8 cellular contexts compared by ENCODE assay signal in the genomic region with DNA sequence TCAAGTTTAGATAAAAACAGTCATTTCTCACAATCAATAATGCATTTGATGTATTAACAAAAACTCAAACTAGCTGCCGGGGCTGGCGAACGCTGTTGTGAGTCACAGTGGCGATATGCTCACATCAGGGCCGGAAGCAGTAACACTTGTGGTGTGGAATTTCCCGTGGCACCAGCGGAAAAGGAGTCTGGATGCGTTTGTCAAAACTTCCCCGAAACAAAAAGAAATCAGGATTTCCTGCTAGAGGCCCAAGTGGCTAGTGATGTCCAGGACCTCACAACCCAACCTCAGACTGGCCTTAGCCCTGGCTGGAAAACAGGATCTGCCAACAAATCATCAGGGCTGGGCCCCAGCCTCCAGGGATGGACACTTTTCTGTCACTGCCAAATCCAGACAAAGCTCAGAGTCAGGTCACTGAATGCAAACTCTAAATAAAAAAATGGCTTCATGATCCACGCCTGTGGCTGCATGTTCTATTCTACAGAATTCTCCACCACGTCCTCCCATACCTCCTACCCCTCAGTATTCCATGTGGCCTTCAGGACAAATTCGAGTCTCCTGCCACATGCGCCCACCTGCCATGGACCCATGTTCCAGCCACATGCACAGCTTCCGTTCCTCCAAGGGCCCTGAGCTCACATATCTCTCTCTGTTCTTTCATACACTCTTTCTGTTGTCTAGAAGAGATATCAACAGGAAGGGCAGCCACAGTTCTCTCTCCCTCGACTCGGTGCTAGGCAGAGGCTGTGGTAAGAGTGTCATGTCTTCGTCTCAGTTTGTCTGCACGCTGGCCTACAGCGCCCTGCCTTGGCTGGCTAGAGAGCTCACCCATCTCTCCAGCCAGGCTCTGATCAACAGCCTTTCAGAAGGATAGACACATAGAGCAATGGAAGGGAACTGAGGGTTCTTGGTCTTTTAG. TPM values are rescaled to one million over a fixed set of nuclear protein-coding genes. Genes with fewer than 3 reads are reported as not detected.
A peak's percentile ranks its signal among the peaks of the same experiment; 100 is the strongest.
DNase-seq lines count a peak whose midpoint lies in the region; ATAC-seq and FAIRE-seq lines count a peak whose summit lies in the region.

No MANE protein-coding gene starts in this region.

- H3K27me3 Mint-ChIP-seq in activated CD4-positive, alpha-beta T cell treated with anti-CD3 and anti-CD28 coated beads, Interleukin-2, amount 10 ng/mL, durations not matched to agents 24 days and 14 days: no peaks in the 10 kb centered on the region
- H3K27me3 Mint-ChIP-seq in dendritic cell treated with granulocyte-macrophage colony-stimulating factor and Interleukin-4, amounts not matched to agents 40 ng/mL and 50 ng/mL, for 4 days: no peaks in the 10 kb centered on the region

- ATAC-seq in HG02623 (IDR thresholded peaks at IDR 0.05; ENCODE audit: unreplicated experiment) (no peak), esophagus mucosa (no peak)

- peak overlapping the region; percentile 100 for H3K27ac Mint-ChIP-seq in activated CD4-positive, alpha-beta T cell treated with anti-CD3 and anti-CD28 coated beads, Interleukin-2, amount 10 ng/mL, durations not matched to agents 24 days and 14 days
- peak overlapping the region; percentile 92 for H3K27ac Mint-ChIP-seq in dendritic cell treated with granulocyte-macrophage colony-stimulating factor and Interleukin-4, amounts not matched to agents 40 ng/mL and 50 ng/mL, for 4 days

- H3K27ac ChIP-seq in skin epidermis: peak overlapping the region; percentile 44 to 93 (median 76)

- no peak overlapping the region for H3K4me3 ChIP-seq in skin epidermis

- DNase-seq in GM19239 (ENCODE audit: insufficient read length, low spot score): no peak
- peak; percentile 94 for DNase-seq in activated CD4-positive, alpha-beta T cell treated with anti-CD3 and anti-CD28 coated beads, Interleukin-2, amount 10 ng/mL, durations not matched to agents 24 days and 14 days
- DNase-seq in NCI-H1930 (lab: John Stamatoyannopoulos, UW): no peak
- DNase-seq in NCI-H1436 treated with DMSO at 0.1 percent for 48 hours (lab: John Stamatoyannopoulos, UW): no peak

- peaks cover 70% of the 10 kb centered on the region for H3K4me1 Mint-ChIP-seq in activated CD4-positive, alpha-beta T cell treated with anti-CD3 and anti-CD28 coated beads, Interleukin-2, amount 10 ng/mL, durations not matched to agents 24 days and 14 days
- H3K4me1 Mint-ChIP-seq in dendritic cell treated with granulocyte-macrophage colony-stimulating factor and Interleukin-4, amounts not matched to agents 40 ng/mL and 50 ng/mL, for 4 days (ENCODE audit: low read depth): peaks cover 60% of the 10 kb centered on the region

- peak; percentile 64 for FAIRE-seq in GM19239 (lab: Jason Lieb, UNC)

- peak overlapping the region; percentile 75 for H3K4me3 Mint-ChIP-seq in activated CD4-positive, alpha-beta T cell treated with anti-CD3 and anti-CD28 coated beads, Interleukin-2, amount 10 ng/mL, durations not matched to agents 24 days and 14 days
- no peak overlapping the region for H3K4me3 Mint-ChIP-seq in dendritic cell treated with granulocyte-macrophage colony-stimulating factor and Interleukin-4, amounts not matched to agents 40 ng/mL and 50 ng/mL, for 4 days

- H3K36me3 Mint-ChIP-seq in activated CD4-positive, alpha-beta T cell treated with anti-CD3 and anti-CD28 coated beads, Interleukin-2, amount 10 ng/mL, durations not matched to agents 24 days and 14 days (ENCODE audit: low read depth): peaks cover 26% of the 10 kb centered on the region
- H3K36me3 Mint-ChIP-seq in dendritic cell treated with granulocyte-macrophage colony-stimulating factor and Interleukin-4, amounts not matched to agents 40 ng/mL and 50 ng/mL, for 4 days (ENCODE audit: low read depth): peaks cover 95% of the 10 kb centered on the region

- H3K9me3 Mint-ChIP-seq in activated CD4-positive, alpha-beta T cell treated with anti-CD3 and anti-CD28 coated beads, Interleukin-2, amount 10 ng/mL, durations not matched to agents 24 days and 14 days: peaks cover 4% of the 10 kb centered on the region
- H3K9me3 Mint-ChIP-seq in dendritic cell treated with granulocyte-macrophage colony-stimulating factor and Interleukin-4, amounts not matched to agents 40 ng/mL and 50 ng/mL, for 4 days: no peaks in the 10 kb centered on the region

- intact Hi-C loops in activated CD4-positive, alpha-beta T cell treated with anti-CD3 and anti-CD28 coated beads, Interleukin-2, amount 10 ng/mL, durations not matched to agents 24 days and 14 days (cut with micrococcal nuclease): loop anchor here (1.0 to 5.0 kb wide), 3 partner anchors 336 to 1810 kb away; partner anchors contain the start of genes GANC, ITPKA, PDIA3 and TMEM87A
- intact Hi-C loops in dendritic cell treated with granulocyte-macrophage colony-stimulating factor and Interleukin-4, amounts not matched to agents 40 ng/mL and 50 ng/mL, for 4 days (cut with micrococcal nuclease): no loop called here

RNA-seq across cellular contexts. Expression of gene EHD4, which starts 35.4 kb away (rescaled TPM):
- total RNA-seq in activated CD4-positive, alpha-beta T cell treated with anti-CD3 and anti-CD28 coated beads, Interleukin-2, amount 10 ng/mL, durations not matched to agents 24 days and 14 days: 28.4 and 28.9 TPM in 2 replicates
- total RNA-seq in esophagus mucosa: 32.0 TPM

RNA-seq across cellular contexts. Expression of gene SPTBN5, which starts 43.1 kb away (rescaled TPM):
- 0.64 and 0.65 TPM in 2 replicates for total RNA-seq in activated CD4-positive, alpha-beta T cell treated with anti-CD3 and anti-CD28 coated beads, Interleukin-2, amount 10 ng/mL, durations not matched to agents 24 days and 14 days
- total RNA-seq in esophagus mucosa: 2.1 TPM
